Comparison of ENCODE assay signal across 8 cellular contexts in genomic region chr7:151087247-151088018, GRCh38. TPM values are rescaled to one million over a fixed set of nuclear protein-coding genes. Genes with fewer than 3 reads are reported as not detected.
DNase-seq lines count a peak whose midpoint lies in the region; FAIRE-seq and TF ChIP-seq lines count a peak whose summit lies in the region.

No MANE protein-coding gene starts in this region.

- peak overlapping the region; percentile 60 for H3K4me3 ChIP-seq in Jurkat, Clone E6-1 (ENCODE audit: low read length)
- H3K4me3 ChIP-seq in WI38 (ENCODE audit: low read depth, low read length) (peak overlapping the region; percentile 87), H1 (ENCODE audit: extremely low read depth in 1 of 4, insufficient read depth in 2 of 4, low read depth in 3 of 4, low read length in 4 of 4) (peak overlapping the region; percentile 58 to 75 (median 66)), mesendoderm (ENCODE audit: low read length) (peak overlapping the region; percentile 82), suprapubic skin (peak overlapping the region; percentile 62)

- H4K8ac ChIP-seq in H1 (ENCODE audit: extremely low read depth, insufficient read depth, low read length): peak overlapping the region; percentile 47; the same call in 1 of the 2 replicates
- no peak overlapping the region for H4K8ac ChIP-seq in mesendoderm (ENCODE audit: low read depth, low read length)

- peak overlapping the region; percentile 53; the same call in 1 of the 2 replicates for H2BK15ac ChIP-seq in H1 (ENCODE audit: low read length)
- no peak overlapping the region for H2BK15ac ChIP-seq in mesendoderm (replicated peaks; ENCODE audit: low read depth)

- peaks cover 5 to 46% of the 10 kb centered on the region in 2 experiments; a peak in 3 of 4 replicates for H3K79me2 ChIP-seq in H1 (ENCODE audit: control insufficient read depth in 1 of 2, insufficient read depth in 2 of 2, low read length in 2 of 2)
- peaks cover 16% of the 10 kb centered on the region for H3K79me2 ChIP-seq in mesendoderm (ENCODE audit: control insufficient read depth, insufficient read depth, low read length)

- H2AFZ ChIP-seq in H1 (ENCODE audit: low read length): no peak overlapping the region

- H4K91ac ChIP-seq in H1 (replicated peaks; ENCODE audit: insufficient read length, low read length): peak overlapping the region; percentile 71

- no peak for TF ChIP-seq EP300 in H1 (IDR thresholded peaks at IDR 0.05; ENCODE audit: borderline replicate concordance in 1 of 2, low read depth in 2 of 2, low read length in 2 of 2)
- no peak for TF ChIP-seq EP300 in suprapubic skin (IDR thresholded peaks at IDR 0.05)

- H2BK12ac ChIP-seq in H1 (ENCODE audit: low read depth, low read length): no peak overlapping the region

- H4K5ac ChIP-seq in H1 (ENCODE audit: insufficient read length, low read depth, low read length) (no peak overlapping the region), mesendoderm (ENCODE audit: low read length) (no peak overlapping the region)

- H3K4me2 ChIP-seq in H1 (ENCODE audit: insufficient read depth in 1 of 2, low read depth in 2 of 2, low read length in 2 of 2): peak overlapping the region; percentile 73 to 83
- peak overlapping the region; percentile 91 for H3K4me2 ChIP-seq in mesendoderm (ENCODE audit: low read length)

- no peak overlapping the region for H3K14ac ChIP-seq in H1 (ENCODE audit: insufficient read length)

- no peak overlapping the region for H3K27ac ChIP-seq in H1 (ENCODE audit: low read depth, low read length)
- H3K27ac ChIP-seq in mesendoderm (ENCODE audit: low read depth, low read length): peak overlapping the region; percentile 1
- peak overlapping the region; percentile 88 for H3K27ac ChIP-seq in suprapubic skin

- DNase-seq in activated naive CD4-positive, alpha-beta T cell treated with Interleukin-2 at 50 U/mL for 16 hours: peak; percentile 23
- DNase-seq in activated naive CD4-positive, alpha-beta T cell (lab: John Stamatoyannopoulos, UW): no peak
- DNase-seq in Jurkat, Clone E6-1 (ENCODE audit: low read depth, low spot score): no peak
- no peak for DNase-seq in H1 (ENCODE audit: low read depth in 1 of 2, low spot score in 2 of 2)
- DNase-seq in mesendoderm: no peak
- DNase-seq in suprapubic skin (ENCODE audit: low spot score in 2 of 2): peak in 1 of 2 donors; percentile 81
- no peak for DNase-seq in SK-N-DZ (ENCODE audit: low spot score)

- H3K4ac ChIP-seq in H1 (replicated peaks; ENCODE audit: insufficient read length, low read depth, low read length) (no peak overlapping the region), mesendoderm (ENCODE audit: low read depth, low read length) (peak overlapping the region; percentile 27)

- H3K9ac ChIP-seq in H1 (replicated peaks in 1 of 4; ENCODE audit: extremely low read depth in 1 of 4, low read depth in 3 of 4, low read length in 3 of 4): peak overlapping the region; percentile 46 to 69 (median 64); a peak in 5 of 7 replicates
- H3K9ac ChIP-seq in mesendoderm (ENCODE audit: low read length): peak overlapping the region; percentile 93

- TF ChIP-seq CTCF in WI38 (IDR thresholded peaks at IDR 0.05; ENCODE audit: low read depth, low read length) (no peak; the same call in 1 of the 2 replicates), H1 (IDR thresholded peaks at IDR 0.05; ENCODE audit: control extremely low read depth in 1 of 3, insufficient read depth in 1 of 3, low read depth in 1 of 3, low read length in 3 of 3) (peak in 2 of 3 experiments; percentile 1 to 27; a peak in 3 of 4 replicates), suprapubic skin (IDR thresholded peaks at IDR 0.05) (peak in 1 of 2 donors; percentile 18)

- H2BK120ac ChIP-seq in H1 (replicated peaks; ENCODE audit: low read depth, low read length): no peak overlapping the region
- H2BK120ac ChIP-seq in mesendoderm (ENCODE audit: low read depth, low read length): no peak overlapping the region

- H3K79me1 ChIP-seq in H1 (ENCODE audit: low read depth, low read length): peaks cover 6% of the 10 kb centered on the region; the same call in 1 of the 2 replicates
- peaks cover 25% of the 10 kb centered on the region for H3K79me1 ChIP-seq in mesendoderm (ENCODE audit: low read length)

- POLR2A ChIA-PET in H1 (lab: Charles Lee; ENCODE audit: partially characterized antibody): interaction anchor here (0.6 to 4.9 kb wide), 5 partner anchors 10 to 59 kb away, joined by 3 to 33 read pairs (median 3); partner anchors contain the start of genes ABCB8 and CDK5

- H3K23ac ChIP-seq in H1 (ENCODE audit: insufficient read length): no peak overlapping the region
- peak overlapping the region; percentile 59 for H3K23ac ChIP-seq in mesendoderm (ENCODE audit: low read length)

- TF ChIP-seq POLR2A in H1 (IDR thresholded peaks at IDR 0.05; ENCODE audit: control extremely low read depth in 1 of 2, low read depth in 2 of 2, low read length in 2 of 2): no peak
- TF ChIP-seq POLR2A in suprapubic skin (IDR thresholded peaks at IDR 0.05): no peak

- no peak overlapping the region for H2BK20ac ChIP-seq in H1 (ENCODE audit: low read length)

- CTCF ChIA-PET in H1 (lab: Charles Lee; ENCODE audit: partially characterized antibody): interaction anchor here (0.9 to 15.1 kb wide), 9 partner anchors 10 to 157 kb away, joined by 3 to 448 read pairs (median 5); partner anchors contain the start of genes ABCB8 and ABCF2

- H2AK5ac ChIP-seq in H1 (ENCODE audit: low read depth, low read length) (no peak overlapping the region), mesendoderm (ENCODE audit: low read length) (peak overlapping the region; percentile 9)

- peaks cover 25% of the 10 kb centered on the region for H3K23me2 ChIP-seq in H1 (ENCODE audit: low read depth, low read length)

- H4K20me1 ChIP-seq in H1 (replicated peaks in 1 of 2; ENCODE audit: control insufficient read depth in 1 of 2, insufficient read depth in 2 of 2, low read length in 2 of 2): peaks cover 31 to 41% of the 10 kb centered on the region in 2 experiments

- H3K9me3 ChIP-seq in H1 (ENCODE audit: insufficient read depth in 2 of 2, low read depth in 1 of 2, low read length in 1 of 2): no peaks in the 10 kb centered on the region
- no peaks in the 10 kb centered on the region for H3K9me3 ChIP-seq in suprapubic skin

- WGBS in H1 (ENCODE audit: extremely low coverage in 1 of 2, insufficient coverage in 1 of 2, insufficient read length in 1 of 2, insufficient replicate concordance in 2 of 2, low coverage in 1 of 2, low lambda C conversion rate in 2 of 2, missing lambda C conversion rate in 1 of 2), 2 experiments: 3% methylated on average over 46 of the region's 70 CpGs; no CpG with 5 or more reads in 1 of the 2 experiments
- WGBS in mesendoderm (ENCODE audit: extremely low coverage, insufficient coverage, low lambda C conversion rate): no CpG with 5 or more reads among the region's 70 CpGs
- 2% methylated on average over 24 of the region's 70 CpGs for WGBS in suprapubic skin

- H2BK5ac ChIP-seq in H1 (ENCODE audit: low read depth, low read length): no peak overlapping the region
- no peak overlapping the region for H2BK5ac ChIP-seq in mesendoderm (ENCODE audit: low read length)

- FAIRE-seq in H1 (lab: Jason Lieb, UNC): no peak

- H3K27me3 ChIP-seq in H1 (replicated peaks in 1 of 4; ENCODE audit: control insufficient read depth in 3 of 4, extremely low read depth in 1 of 4, insufficient read depth in 3 of 4, low read length in 3 of 4) (peaks cover 0 to 28% (median 14%) of the 10 kb centered on the region in 4 experiments; a peak in 6 of 7 replicates), mesendoderm (ENCODE audit: insufficient read depth, low read length, poor library complexity) (no peaks in the 10 kb centered on the region), suprapubic skin (no peaks in the 10 kb centered on the region)

- H3K36me3 ChIP-seq in H1 (ENCODE audit: control insufficient read depth in 2 of 4, insufficient read depth in 4 of 4, low read length in 3 of 4): no peaks in the 10 kb centered on the region
- peaks cover 2% of the 10 kb centered on the region for H3K36me3 ChIP-seq in mesendoderm (ENCODE audit: control insufficient read depth, insufficient read depth, low read length)
- H3K36me3 ChIP-seq in suprapubic skin: no peaks in the 10 kb centered on the region

- H3K4me1 ChIP-seq in H1 (replicated peaks in 1 of 4; ENCODE audit: control insufficient read depth in 3 of 4, insufficient read depth in 4 of 4, low read length in 3 of 4) (peaks cover 6 to 43% (median 26%) of the 10 kb centered on the region in 4 experiments), mesendoderm (ENCODE audit: control insufficient read depth, low read depth, low read length) (peaks cover 18% of the 10 kb centered on the region), suprapubic skin (peaks cover 72% of the 10 kb centered on the region)

- no peak for TF ChIP-seq RAD21 in H1 (IDR thresholded peaks at IDR 0.05 in 1 of 2, conservative IDR thresholded peaks at IDR 0.05 in 1 of 2; ENCODE audit: low read depth in 2 of 2, low read length in 2 of 2)

- no peak overlapping the region; the same call in none of the 2 replicates for H3K18ac ChIP-seq in H1 (ENCODE audit: extremely low read depth, low read length)
- H3K18ac ChIP-seq in mesendoderm (ENCODE audit: low read length): peak overlapping the region; percentile 57

- H3K56ac ChIP-seq in H1 (replicated peaks; ENCODE audit: insufficient read length, low read depth, low read length): no peak overlapping the region
- peak overlapping the region; percentile 98 for H3K56ac ChIP-seq in mesendoderm (ENCODE audit: low read length)

RNA-seq across cellular contexts. Expression of gene AGAP3, which starts 1.2 kb away (rescaled TPM):
- polyA plus RNA-seq in Jurkat, Clone E6-1 (2012; ENCODE audit: insufficient read depth, insufficient read length): 38.2 TPM
- total RNA-seq in H1 (2021; fragmentation: NEBNext Ultra II Directional; extraction: Animal tissue kit (Norgen Biotek cat#: 25700)): 66.4 and 68.1 TPM in 2 replicates
- 120 and 194 TPM in 2 replicates for polyA plus RNA-seq in H1 (2011; rRNA removed)
- 90.4 TPM for polyA plus RNA-seq in H1 (2011; cell fraction: cytosol; rRNA removed)
- polyA plus RNA-seq in H1 (2011; cell fraction: nucleus; rRNA removed): 258 TPM
- polyA plus RNA-seq in H1 (2012, experiment 1 of 2): 70.1 to 77.1 TPM (median 74.6 TPM) in 4 replicates
- 48.0 TPM for polyA plus RNA-seq in H1 (2012, experiment 2 of 2)
- 33.4 TPM for polyA plus RNA-seq in H1 (2013, experiment 1 of 2)
- 33.2 TPM for polyA plus RNA-seq in H1 (2013, experiment 2 of 2)
- 27.8 and 33.8 TPM in 2 replicates for polyA minus RNA-seq in H1 (2011; rRNA and poly(A)+ RNA removed)
- 47.5 TPM for polyA minus RNA-seq in H1 (2011; cell fraction: cytosol; rRNA and poly(A)+ RNA removed)
- 71.5 TPM for polyA minus RNA-seq in H1 (2011; cell fraction: nucleus; rRNA and poly(A)+ RNA removed)
- polyA plus RNA-seq in mesendoderm (2013, experiment 1 of 2): 27.6 TPM
- polyA plus RNA-seq in mesendoderm (2013, experiment 2 of 2): 26.4 TPM
- 100 to 1,000 TPM; 126 to 162 (median 134) TPM for total RNA-seq in suprapubic skin
- 80.0 and 92.9 TPM in 2 replicates for polyA plus RNA-seq in SK-N-DZ (2014; cell fraction: cytosol; rRNA removed)
- 195 and 220 TPM in 2 replicates for polyA plus RNA-seq in SK-N-DZ (2014; cell fraction: nucleus; rRNA removed)

RNA-seq across cellular contexts. Expression of gene TMUB1, which starts 4.1 kb away (rescaled TPM):
- polyA plus RNA-seq in Jurkat, Clone E6-1 (2012; ENCODE audit: insufficient read depth, insufficient read length): 24.7 TPM
- total RNA-seq in H1 (2021; fragmentation: NEBNext Ultra II Directional; extraction: Animal tissue kit (Norgen Biotek cat#: 25700)): 41.4 and 48.7 TPM in 2 replicates
- 56.2 and 85.7 TPM in 2 replicates for polyA plus RNA-seq in H1 (2011; rRNA removed)
- polyA plus RNA-seq in H1 (2011; cell fraction: cytosol; rRNA removed): 38.5 TPM
- polyA plus RNA-seq in H1 (2011; cell fraction: nucleus; rRNA removed): 77.0 TPM
- polyA plus RNA-seq in H1 (2012, experiment 1 of 2): 23.7 to 47.4 TPM (median 42.5 TPM) in 4 replicates
- 45.8 TPM for polyA plus RNA-seq in H1 (2012, experiment 2 of 2)
- polyA plus RNA-seq in H1 (2013, experiment 1 of 2): 69.9 TPM
- 77.4 TPM for polyA plus RNA-seq in H1 (2013, experiment 2 of 2)
- polyA minus RNA-seq in H1 (2011; rRNA and poly(A)+ RNA removed): 6.5 and 7.1 TPM in 2 replicates
- 18.8 TPM for polyA minus RNA-seq in H1 (2011; cell fraction: cytosol; rRNA and poly(A)+ RNA removed)
- polyA minus RNA-seq in H1 (2011; cell fraction: nucleus; rRNA and poly(A)+ RNA removed): 14.7 TPM
- polyA plus RNA-seq in mesendoderm (2013, experiment 1 of 2): 43.1 TPM
- 42.0 TPM for polyA plus RNA-seq in mesendoderm (2013, experiment 2 of 2)
- 10 to 100 TPM; 32.5 to 50.3 (median 45.7) TPM for total RNA-seq in suprapubic skin
- polyA plus RNA-seq in SK-N-DZ (2014; cell fraction: cytosol; rRNA removed): 52.2 and 58.3 TPM in 2 replicates
- polyA plus RNA-seq in SK-N-DZ (2014; cell fraction: nucleus; rRNA removed): 59.4 and 92.4 TPM in 2 replicates

RNA-seq across cellular contexts. Expression of gene FASTK, which starts 6.8 kb away (rescaled TPM):
- polyA plus RNA-seq in Jurkat, Clone E6-1 (2012; ENCODE audit: insufficient read depth, insufficient read length): 34.5 TPM
- total RNA-seq in H1 (2021; fragmentation: NEBNext Ultra II Directional; extraction: Animal tissue kit (Norgen Biotek cat#: 25700)): 39.4 and 43.8 TPM in 2 replicates
- polyA plus RNA-seq in H1 (2011; rRNA removed): 84.0 and 116 TPM in 2 replicates
- polyA plus RNA-seq in H1 (2011; cell fraction: cytosol; rRNA removed): 87.9 TPM
- polyA plus RNA-seq in H1 (2011; cell fraction: nucleus; rRNA removed): 383 TPM
- polyA plus RNA-seq in H1 (2012, experiment 1 of 2): 34.8 to 66.7 TPM (median 56.9 TPM) in 4 replicates
- polyA plus RNA-seq in H1 (2012, experiment 2 of 2): 59.3 TPM
- polyA plus RNA-seq in H1 (2013, experiment 1 of 2): 53.6 TPM
- 45.8 TPM for polyA plus RNA-seq in H1 (2013, experiment 2 of 2)
- 28.6 and 30.4 TPM in 2 replicates for polyA minus RNA-seq in H1 (2011; rRNA and poly(A)+ RNA removed)
- 25.5 TPM for polyA minus RNA-seq in H1 (2011; cell fraction: cytosol; rRNA and poly(A)+ RNA removed)
- polyA minus RNA-seq in H1 (2011; cell fraction: nucleus; rRNA and poly(A)+ RNA removed): 71.3 TPM
- 29.3 TPM for polyA plus RNA-seq in mesendoderm (2013, experiment 1 of 2)
- polyA plus RNA-seq in mesendoderm (2013, experiment 2 of 2): 27.9 TPM
- 100 to 1,000 TPM in 2 of 4 donors, 10 to 100 TPM in 2; 76.8 to 102 (median 90.9) TPM for total RNA-seq in suprapubic skin
- 55.5 and 82.6 TPM in 2 replicates for polyA plus RNA-seq in SK-N-DZ (2014; cell fraction: cytosol; rRNA removed)
- 652 and 657 TPM in 2 replicates for polyA plus RNA-seq in SK-N-DZ (2014; cell fraction: nucleus; rRNA removed)

RNA-seq across cellular contexts. Expression of gene SLC4A2, which starts 28.0 kb away (rescaled TPM):
- polyA plus RNA-seq in Jurkat, Clone E6-1 (2012; ENCODE audit: insufficient read depth, insufficient read length): 71.3 TPM
- total RNA-seq in H1 (2021; fragmentation: NEBNext Ultra II Directional; extraction: Animal tissue kit (Norgen Biotek cat#: 25700)): 147 and 148 TPM in 2 replicates
- polyA plus RNA-seq in H1 (2011; rRNA removed): 72.6 and 105 TPM in 2 replicates
- polyA plus RNA-seq in H1 (2011; cell fraction: cytosol; rRNA removed): 64.0 TPM
- 293 TPM for polyA plus RNA-seq in H1 (2011; cell fraction: nucleus; rRNA removed)
- 60.3 to 144 TPM (median 135 TPM) in 4 replicates for polyA plus RNA-seq in H1 (2012, experiment 1 of 2)
- 178 TPM for polyA plus RNA-seq in H1 (2012, experiment 2 of 2)
- polyA plus RNA-seq in H1 (2013, experiment 1 of 2): 120 TPM
- 123 TPM for polyA plus RNA-seq in H1 (2013, experiment 2 of 2)
- polyA minus RNA-seq in H1 (2011; rRNA and poly(A)+ RNA removed): 42.9 and 53.5 TPM in 2 replicates
- 63.4 TPM for polyA minus RNA-seq in H1 (2011; cell fraction: cytosol; rRNA and poly(A)+ RNA removed)
- 68.4 TPM for polyA minus RNA-seq in H1 (2011; cell fraction: nucleus; rRNA and poly(A)+ RNA removed)
- polyA plus RNA-seq in mesendoderm (2013, experiment 1 of 2): 51.8 TPM
- polyA plus RNA-seq in mesendoderm (2013, experiment 2 of 2): 53.3 TPM
- 10 to 100 TPM; 31.9 to 78.7 (median 59.7) TPM for total RNA-seq in suprapubic skin
- polyA plus RNA-seq in SK-N-DZ (2014; cell fraction: cytosol; rRNA removed): 69.8 and 71.2 TPM in 2 replicates
- 202 and 231 TPM in 2 replicates for polyA plus RNA-seq in SK-N-DZ (2014; cell fraction: nucleus; rRNA removed)

RNA-seq across cellular contexts. Expression of gene CDK5, which starts 29.7 kb away (rescaled TPM):
- polyA plus RNA-seq in Jurkat, Clone E6-1 (2012; ENCODE audit: insufficient read depth, insufficient read length): 78.3 TPM
- 22.7 and 22.8 TPM in 2 replicates for total RNA-seq in H1 (2021; fragmentation: NEBNext Ultra II Directional; extraction: Animal tissue kit (Norgen Biotek cat#: 25700))
- 37.2 and 47.8 TPM in 2 replicates for polyA plus RNA-seq in H1 (2011; rRNA removed)
- polyA plus RNA-seq in H1 (2011; cell fraction: cytosol; rRNA removed): 30.4 TPM
- 29.0 TPM for polyA plus RNA-seq in H1 (2011; cell fraction: nucleus; rRNA removed)
- polyA plus RNA-seq in H1 (2012, experiment 1 of 2): 23.4 to 31.3 TPM (median 27.8 TPM) in 4 replicates
- 24.6 TPM for polyA plus RNA-seq in H1 (2012, experiment 2 of 2)
- 20.9 TPM for polyA plus RNA-seq in H1 (2013, experiment 1 of 2)
- polyA plus RNA-seq in H1 (2013, experiment 2 of 2): 19.9 TPM
- polyA minus RNA-seq in H1 (2011; rRNA and poly(A)+ RNA removed): 20.8 and 22.0 TPM in 2 replicates
- 8.8 TPM for polyA minus RNA-seq in H1 (2011; cell fraction: cytosol; rRNA and poly(A)+ RNA removed)
- polyA minus RNA-seq in H1 (2011; cell fraction: nucleus; rRNA and poly(A)+ RNA removed): 14.2 TPM
- polyA plus RNA-seq in mesendoderm (2013, experiment 1 of 2): 9.7 TPM
- 10.1 TPM for polyA plus RNA-seq in mesendoderm (2013, experiment 2 of 2)
- 10 to 100 TPM in 3 of 4 donors, 1 to 10 TPM in 1; 7.7 to 14.7 (median 13.4) TPM for total RNA-seq in suprapubic skin
- polyA plus RNA-seq in SK-N-DZ (2014; cell fraction: cytosol; rRNA removed): 49.6 and 52.8 TPM in 2 replicates
- 29.4 and 30.2 TPM in 2 replicates for polyA plus RNA-seq in SK-N-DZ (2014; cell fraction: nucleus; rRNA removed)
